ENCODE assay signal across 1 cellular context in genomic region chr18:50839996-50840395, GRCh38.
TF ChIP-seq lines count a peak whose summit lies in the region.

No MANE protein-coding gene starts in this region.

TF ChIP-seq in K562, 482 proteins besides CTCF, POLR2A, EP300 and RAD21 (continued from another document and continues in another):
- TF ChIP-seq ZNF318 (IDR thresholded peaks at IDR 0.05; ENCODE audit: borderline replicate concordance in 1 of 2, low read depth in 1 of 2) (no peak), DIDO1 (tag; IDR thresholded peaks at IDR 0.05; ENCODE audit: low read depth) (no peak), ARID1B (IDR thresholded peaks at IDR 0.05) (peak; percentile 94), HNRNPL (IDR thresholded peaks at IDR 0.05; ENCODE audit: low read depth, low read length) (no peak), ZNF197 (CRISPR knock-in tag; IDR thresholded peaks at IDR 0.05; ENCODE audit: low read depth) (no peak), CTBP1 (IDR thresholded peaks at IDR 0.05; ENCODE audit: borderline replicate concordance) (peak; percentile 68; the same call in 1 of the 2 replicates), DPF2 (IDR thresholded peaks at IDR 0.05) (peak; percentile 87), PCBP2 (IDR thresholded peaks at IDR 0.05; ENCODE audit: low read depth, low read length, poor library complexity, severe bottlenecking) (no peak), ZNF253 (CRISPR knock-in tag; conservative IDR thresholded peaks at IDR 0.05) (no peak), IRF1 (CRISPR knock-in tag; IDR thresholded peaks at IDR 0.05; ENCODE audit: borderline replicate concordance) (no peak), MEIS2 (IDR thresholded peaks at IDR 0.05; ENCODE audit: partially characterized antibody) (no peak), DNMT1 (IDR thresholded peaks at IDR 0.05) (no peak), ZNF175 (CRISPR knock-in tag; IDR thresholded peaks at IDR 0.05; ENCODE audit: low read depth) (0 out of 2 replicates have a peak, but pooled peaks have one; percentile 45), SAFB (IDR thresholded peaks at IDR 0.05; ENCODE audit: borderline replicate concordance, low read depth, low read length) (no peak), ZNF507 (tag; conservative IDR thresholded peaks at IDR 0.05) (no peak), TCF7L2 (IDR thresholded peaks at IDR 0.05; ENCODE audit: low read depth, low read length) (no peak), KLF6 (CRISPR knock-in tag; IDR thresholded peaks at IDR 0.05; ENCODE audit: borderline replicate concordance) (no peak), KDM1A (IDR thresholded peaks at IDR 0.05) (peak; percentile 77 to 93), ATF1 (CRISPR knock-in tag; IDR thresholded peaks at IDR 0.05) (no peak), ATF1 (tag; IDR thresholded peaks at IDR 0.05) (0 out of 2 replicates have a peak, but pooled peaks have one; percentile 20), ZNF551 (CRISPR knock-in tag; IDR thresholded peaks at IDR 0.05) (no peak), E2F1 (CRISPR knock-in tag; IDR thresholded peaks at IDR 0.05) (no peak), GABPB2 (CRISPR knock-in tag; conservative IDR thresholded peaks at IDR 0.05) (no peak), PTBP1 (IDR thresholded peaks at IDR 0.05; ENCODE audit: low read depth, low read length) (no peak), ESRRA (IDR thresholded peaks at IDR 0.05; ENCODE audit: borderline replicate concordance, low read depth) (peak; percentile 11; the same call in 1 of the 2 replicates), MYC (IDR thresholded peaks at IDR 0.05; ENCODE audit: low read depth, low read length) (0 out of 2 replicates have a peak, but pooled peaks have one; percentile 18), MYC (CRISPR knock-in tag; IDR thresholded peaks at IDR 0.05; ENCODE audit: borderline replicate concordance, low read depth) (no peak), TARDBP (IDR thresholded peaks at IDR 0.05) (no peak), LCOR (CRISPR knock-in tag; IDR thresholded peaks at IDR 0.05) (peak; percentile 29; the same call in 1 of the 2 replicates), KLF16 (IDR thresholded peaks at IDR 0.05) (peak; percentile 71; the same call in 1 of the 2 replicates), ZC3H4 (CRISPR knock-in tag; IDR thresholded peaks at IDR 0.05; ENCODE audit: borderline replicate concordance) (no peak), TRIM24 (IDR thresholded peaks at IDR 0.05) (peak; percentile 81 to 91), BRCA1 (IDR thresholded peaks at IDR 0.05) (no peak), BRCA1 (CRISPR knock-in tag; IDR thresholded peaks at IDR 0.05) (no peak), FOXA1 (IDR thresholded peaks at IDR 0.05; ENCODE audit: borderline replicate concordance) (no peak), MNT (conservative IDR thresholded peaks at IDR 0.05) (peak; percentile 91 to 92), BHLHE40 (IDR thresholded peaks at IDR 0.05; ENCODE audit: low read length) (peak; percentile 42; the same call in 1 of the 2 replicates), BCLAF1 (IDR thresholded peaks at IDR 0.05; ENCODE audit: borderline replicate concordance in 1 of 2, control insufficient read depth in 1 of 2, low read depth in 2 of 2, low read length in 1 of 2) (no peak), RHOXF2B (CRISPR knock-in tag; conservative IDR thresholded peaks at IDR 0.05) (no peak), ELF4 (CRISPR knock-in tag; IDR thresholded peaks at IDR 0.05) (no peak), CBFA2T2 (conservative IDR thresholded peaks at IDR 0.05) (peak; percentile 94), NR0B1 (IDR thresholded peaks at IDR 0.05; ENCODE audit: partially characterized antibody) (no peak), PHF8 (IDR thresholded peaks at IDR 0.05; ENCODE audit: borderline replicate concordance, low read length) (no peak), ZNF518B (CRISPR knock-in tag; IDR thresholded peaks at IDR 0.05) (no peak), POLR2H (tag; IDR thresholded peaks at IDR 0.05; ENCODE audit: low read depth) (no peak), ZNF347 (CRISPR knock-in tag; IDR thresholded peaks at IDR 0.05; ENCODE audit: low read depth) (no peak)
